ENCODE assay signal across 18 cellular contexts in genomic region chr22:29998627-29999026, GRCh38.
DNase-seq lines count a peak whose midpoint lies in the region; ATAC-seq and TF ChIP-seq lines count a peak whose summit lies in the region.
"Had no signal": no experiment of that assay in that cellular context is flagged by ENCODE, and none has a peak within 500 bp of the region (broad histone marks: within the 10 kb centered on the region; RNA-seq: fewer than 3 reads in every experiment).

No MANE protein-coding gene starts in this region.

- POLR2A ChIA-PET in AG04450 (lab: Yijun Ruan, JAX), result no interaction called here

- H3K36me3 Mint-ChIP-seq in natural killer cell, result peaks cover 12% of the 10 kb centered on the region
- H3K36me3 Mint-ChIP-seq in activated T-helper 2 cell treated with anti-CD3 and anti-CD28 coated beads, Interferon-gamma antibody, Interleukin-2, Interleukin-4, amounts not matched to agents 10 μg/mL and 5 μg/mL and 100 μg/mL, durations not matched to agents 14 hours and 24 hours and 36 hours (ENCODE audit: low read depth), result peaks cover 20% of the 10 kb centered on the region

- no peak overlapping the region for H3K4me3 Mint-ChIP-seq in natural killer cell
- H3K4me3 Mint-ChIP-seq in activated T-helper 2 cell treated with anti-CD3 and anti-CD28 coated beads, Interferon-gamma antibody, Interleukin-2, Interleukin-4, amounts not matched to agents 10 μg/mL and 5 μg/mL and 100 μg/mL, durations not matched to agents 14 hours and 24 hours and 36 hours (ENCODE audit: low read depth), result no peak overlapping the region
- H3K4me3 Mint-ChIP-seq: naive thymus-derived CD8-positive, alpha-beta T cell; stimulated activated effector memory CD8-positive, alpha-beta T cell treated with anti-CD3 and anti-CD28 coated beads, Interleukin-12 subunit alpha, Interleukin-12 subunit beta, amount 100 ng/mL, for 72 hours had no signal

- no peaks in the 10 kb centered on the region for H3K9me3 Mint-ChIP-seq in natural killer cell
- no peaks in the 10 kb centered on the region for H3K9me3 Mint-ChIP-seq in activated T-helper 2 cell treated with anti-CD3 and anti-CD28 coated beads, Interferon-gamma antibody, Interleukin-2, Interleukin-4, amounts not matched to agents 10 μg/mL and 5 μg/mL and 100 μg/mL, durations not matched to agents 14 hours and 24 hours and 36 hours
- H3K9me3 Mint-ChIP-seq: naive thymus-derived CD8-positive, alpha-beta T cell; stimulated activated effector memory CD8-positive, alpha-beta T cell treated with anti-CD3 and anti-CD28 coated beads, Interleukin-12 subunit alpha, Interleukin-12 subunit beta, amount 100 ng/mL, for 72 hours had no signal

- TF ChIP-seq CTCF in AG04450 (IDR thresholded peaks at IDR 0.05; ENCODE audit: low read depth, low read length) (peak; percentile 50), GM12864 (IDR thresholded peaks at IDR 0.05; ENCODE audit: low read depth, low read length, missing control alignments) (peak; percentile 8), fibroblast of mammary gland (conservative IDR thresholded peaks at IDR 0.05; ENCODE audit: control insufficient read depth, insufficient read depth, low read depth, low read length) (peak; percentile 26), natural killer cell (IDR thresholded peaks at IDR 0.05) (no peak)

- no peak overlapping the region for H3K4me3 ChIP-seq in AG04450 (ENCODE audit: low read depth, low read length)
- H3K4me3 ChIP-seq in GM12864 (ENCODE audit: low read depth, low read length), result no peak overlapping the region
- no peak overlapping the region for H3K4me3 ChIP-seq in fibroblast of mammary gland (ENCODE audit: control insufficient read depth, low read depth, low read length)
- H3K4me3 ChIP-seq: spleen, thyroid gland had no signal

- ATAC-seq in HG02885 (IDR thresholded peaks at IDR 0.05; ENCODE audit: poor library complexity, unreplicated experiment), result no peak
- ATAC-seq in natural killer cell, result no peak
- ATAC-seq: naive thymus-derived CD8-positive, alpha-beta T cell; Panc1; stimulated activated effector memory CD8-positive, alpha-beta T cell treated with anti-CD3 and anti-CD28 coated beads, Interleukin-12 subunit alpha, Interleukin-12 subunit beta, amount 100 ng/mL, for 72 hours had no signal

- intact Hi-C loops in natural killer cell (cut with micrococcal nuclease), result no loop called here
- intact Hi-C loops in activated T-helper 2 cell treated with anti-CD3 and anti-CD28 coated beads, Interferon-gamma antibody, Interleukin-2, Interleukin-4, amounts not matched to agents 10 μg/mL and 5 μg/mL and 100 μg/mL, durations not matched to agents 14 hours and 24 hours and 36 hours (cut with micrococcal nuclease), result no loop called here

- H3K9me3 ChIP-seq in AG04450 (ENCODE audit: control insufficient read depth, insufficient read depth, low read length), result no peaks in the 10 kb centered on the region
- H3K9me3 ChIP-seq: spleen, thyroid gland had no signal

- CTCF ChIA-PET in AG04450 (lab: Charles Lee), result interaction anchor here (1.0 kb wide), 1 partner anchor 257 kb away, joined by 3 read pairs; no protein-coding TSS in a partner anchor

- peaks cover 0 to 15% of the 10 kb centered on the region in 2 donors for H3K4me1 Mint-ChIP-seq in natural killer cell
- H3K4me1 Mint-ChIP-seq in activated T-helper 2 cell treated with anti-CD3 and anti-CD28 coated beads, Interferon-gamma antibody, Interleukin-2, Interleukin-4, amounts not matched to agents 10 μg/mL and 5 μg/mL and 100 μg/mL, durations not matched to agents 14 hours and 24 hours and 36 hours (ENCODE audit: low read depth), result peaks cover 14% of the 10 kb centered on the region

- H3K27ac ChIP-seq in AG04450 (ENCODE audit: low read depth, low read length), result no peak overlapping the region
- H3K27ac ChIP-seq: spleen, thyroid gland, WERI-Rb-1 had no signal

- no peaks in the 10 kb centered on the region for H3K27me3 Mint-ChIP-seq in natural killer cell (ENCODE audit: low read depth in 2 of 2)
- no peaks in the 10 kb centered on the region for H3K27me3 Mint-ChIP-seq in activated T-helper 2 cell treated with anti-CD3 and anti-CD28 coated beads, Interferon-gamma antibody, Interleukin-2, Interleukin-4, amounts not matched to agents 10 μg/mL and 5 μg/mL and 100 μg/mL, durations not matched to agents 14 hours and 24 hours and 36 hours (ENCODE audit: low read depth)
- H3K27me3 Mint-ChIP-seq: naive thymus-derived CD8-positive, alpha-beta T cell had no signal

- DNase-seq in AG04450 (ENCODE audit: low read depth, low spot score) (no peak), GM12864 (ENCODE audit: low read depth) (no peak), NAMALWA (ENCODE audit: low spot score) (peak; percentile 10), fibroblast of mammary gland (ENCODE audit: low read depth) (peak; percentile 73), T1000 (lab: John Stamatoyannopoulos, UW) (no peak), natural killer cell (no peak)
- DNase-seq in activated T-helper 2 cell treated with anti-CD3 and anti-CD28 coated beads, Interferon-gamma antibody, Interleukin-2, Interleukin-4, amounts not matched to agents 10 μg/mL and 5 μg/mL and 100 μg/mL, durations not matched to agents 14 hours and 24 hours and 36 hours (ENCODE audit: low spot score), result no peak
- DNase-seq: amygdala; DMS153; naive thymus-derived CD8-positive, alpha-beta T cell; NCI-H187; NCI-H524 treated with DMSO at 0.1 percent for 48 hours; spleen; thyroid gland; WERI-Rb-1 had no signal

- H3K27me3 ChIP-seq in AG04450 (ENCODE audit: control insufficient read depth, insufficient read depth, low read length), result no peaks in the 10 kb centered on the region
- H3K27me3 ChIP-seq: spleen, thyroid gland had no signal

- no peak overlapping the region for H3K27ac Mint-ChIP-seq in natural killer cell
- no peak overlapping the region for H3K27ac Mint-ChIP-seq in activated T-helper 2 cell treated with anti-CD3 and anti-CD28 coated beads, Interferon-gamma antibody, Interleukin-2, Interleukin-4, amounts not matched to agents 10 μg/mL and 5 μg/mL and 100 μg/mL, durations not matched to agents 14 hours and 24 hours and 36 hours
- H3K27ac Mint-ChIP-seq: stimulated activated effector memory CD8-positive, alpha-beta T cell treated with anti-CD3 and anti-CD28 coated beads, Interleukin-12 subunit alpha, Interleukin-12 subunit beta, amount 100 ng/mL, for 72 hours had no signal

Comparison
In these comparisons a context has a peak if more than half of its experiments do, and no peak if none do; other contexts are left out.
1. DNase-seq: peak in NAMALWA (single experiment) and fibroblast of mammary gland (single experiment); none in AG04450 (single experiment), GM12864 (single experiment), T1000 (single experiment), natural killer cell (single experiment) and activated T-helper 2 cell treated with anti-CD3 and anti-CD28 coated beads, Interferon-gamma antibody, Interleukin-2, Interleukin-4, amounts not matched to agents 10 μg/mL and 5 μg/mL and 100 μg/mL, durations not matched to agents 14 hours and 24 hours and 36 hours (single experiment).